32 cellular contexts compared by ENCODE assay signal in the genomic region with DNA sequence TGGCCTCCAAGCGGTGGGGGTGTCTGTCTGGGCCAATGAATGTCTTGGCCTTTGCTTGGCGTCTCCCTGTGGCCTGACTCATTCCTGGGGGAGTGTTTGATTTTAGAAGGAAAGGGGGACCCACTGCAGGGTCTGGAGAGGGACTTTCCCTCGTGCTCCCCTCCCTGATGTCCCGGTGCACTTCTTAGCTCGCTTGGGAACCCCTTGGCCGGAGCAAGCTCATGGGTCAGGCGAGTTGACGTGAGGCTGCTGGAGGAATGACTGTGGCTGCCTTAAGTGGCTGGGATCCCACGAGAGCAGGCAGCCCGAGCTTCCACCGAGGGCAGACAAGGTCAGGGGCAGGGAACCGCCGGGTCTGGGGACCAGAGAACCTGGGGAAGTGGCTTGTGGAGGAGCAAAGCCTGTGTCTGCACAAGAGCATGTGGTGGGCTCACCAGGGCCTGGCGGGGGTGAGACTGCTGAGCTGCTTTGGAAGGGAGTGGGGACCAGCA.
DNase-seq lines count a peak whose midpoint lies in the region; ATAC-seq, FAIRE-seq and TF ChIP-seq lines count a peak whose summit lies in the region.
"Had no signal": no experiment of that assay in that cellular context is flagged by ENCODE, and none has a peak within 500 bp of the region (broad histone marks: within the 10 kb centered on the region; RNA-seq: fewer than 3 reads in every experiment).

No MANE protein-coding gene starts in this region.

- no peak overlapping the region for H3K9ac ChIP-seq in kidney (ENCODE audit: low read length in 2 of 2)
- H3K9ac ChIP-seq: KMS-11 had no signal

- WGBS in stomach, 5 donors: 61 to 79% (median 71%) methylated on average over 14 of the region's 14 CpGs

- TF ChIP-seq CTCF in Peyer's patch (IDR thresholded peaks at IDR 0.05) (no peak), kidney (IDR thresholded peaks at IDR 0.05; ENCODE audit: borderline replicate concordance, extremely low read depth, insufficient read depth) (no peak), stomach (IDR thresholded peaks at IDR 0.05) (no peak), A673 (conservative IDR thresholded peaks at IDR 0.05; ENCODE audit: low read depth, low read length) (no peak)

- no peaks in the 10 kb centered on the region for H3K36me3 Mint-ChIP-seq in activated naive CD8-positive, alpha-beta T cell treated with anti-CD3 and anti-CD28 coated beads, Interleukin-2, amount 10 ng/mL, durations not matched to agents 7 days and 5 days
- H3K36me3 Mint-ChIP-seq in activated naive CD8-positive, alpha-beta T cell treated with anti-CD3 and anti-CD28 coated beads, Interleukin-2, amount 50 U/mL, for 24 hours (ENCODE audit: low read depth): no peaks in the 10 kb centered on the region
- H3K36me3 Mint-ChIP-seq: immature natural killer cell; mesothelial cell of epicardium; naive B cell; stimulated activated effector memory CD8-positive, alpha-beta T cell treated with anti-CD3 and anti-CD28 coated beads, Interleukin-12 subunit alpha, Interleukin-12 subunit beta, amount 100 ng/mL, for 72 hours had no signal

- TF ChIP-seq POLR2A in Peyer's patch (IDR thresholded peaks at IDR 0.05): no peak
- TF ChIP-seq POLR2A in stomach (IDR thresholded peaks at IDR 0.05): no peak

- H3K27me3 ChIP-seq in Peyer's patch (no peaks in the 10 kb centered on the region), stomach (peaks cover 0 to 9% (median 0%) of the 10 kb centered on the region in 3 donors), A673 (replicated peaks; ENCODE audit: insufficient read depth, low read depth, low read length, poor library complexity) (no peaks in the 10 kb centered on the region)
- H3K27me3 ChIP-seq: MG63, neutrophil, upper lobe of left lung had no signal

- H3K4me3 ChIP-seq in Peyer's patch (no peak overlapping the region), kidney (ENCODE audit: low read length in 2 of 2) (no peak overlapping the region), stomach (no peak overlapping the region), A673 (ENCODE audit: low read depth, low read length, poor library complexity, severe bottlenecking) (no peak overlapping the region)
- H3K4me3 ChIP-seq: GM12878, HAP-1, MG63, upper lobe of left lung had no signal

- H3K4me1 Mint-ChIP-seq in activated naive CD8-positive, alpha-beta T cell treated with anti-CD3 and anti-CD28 coated beads, Interleukin-2, amount 10 ng/mL, durations not matched to agents 7 days and 5 days: no peaks in the 10 kb centered on the region
- no peaks in the 10 kb centered on the region for H3K4me1 Mint-ChIP-seq in activated naive CD8-positive, alpha-beta T cell treated with anti-CD3 and anti-CD28 coated beads, Interleukin-2, amount 50 U/mL, for 24 hours
- H3K4me1 Mint-ChIP-seq: activated CD4-positive, alpha-beta T cell treated with anti-CD3 and anti-CD28 coated beads for 36 hours; immature natural killer cell; mesothelial cell of epicardium; naive B cell; stimulated activated effector memory CD8-positive, alpha-beta T cell treated with anti-CD3 and anti-CD28 coated beads, Interleukin-12 subunit alpha, Interleukin-12 subunit beta, amount 100 ng/mL, for 72 hours had no signal

- FAIRE-seq in kidney (lab: Jason Lieb, UNC): no peak
- FAIRE-seq: GM12878 had no signal

- H3K27ac Mint-ChIP-seq in activated naive CD8-positive, alpha-beta T cell treated with anti-CD3 and anti-CD28 coated beads, Interleukin-2, amount 10 ng/mL, durations not matched to agents 7 days and 5 days: no peak overlapping the region
- no peak overlapping the region for H3K27ac Mint-ChIP-seq in activated naive CD8-positive, alpha-beta T cell treated with anti-CD3 and anti-CD28 coated beads, Interleukin-2, amount 50 U/mL, for 24 hours
- H3K27ac Mint-ChIP-seq: activated CD4-positive, alpha-beta T cell treated with anti-CD3 and anti-CD28 coated beads for 36 hours; activated CD8-positive, alpha-beta T cell treated with anti-CD3 and anti-CD28 coated beads for 36 hours; immature natural killer cell; mesothelial cell of epicardium; progenitor cell of endocrine pancreas; stimulated activated effector memory CD8-positive, alpha-beta T cell treated with anti-CD3 and anti-CD28 coated beads, Interleukin-12 subunit alpha, Interleukin-12 subunit beta, amount 100 ng/mL, for 72 hours; T-helper 2 cell treated with Interferon-gamma antibody and Interleukin-4, amounts not matched to agents 5 μg/mL and 100 μg/mL, for 36 hours had no signal

- no peak overlapping the region for H3K27ac ChIP-seq in Peyer's patch
- H3K27ac ChIP-seq in kidney (ENCODE audit: low read depth in 2 of 2, low read length in 2 of 2): no peak overlapping the region
- no peak overlapping the region for H3K27ac ChIP-seq in stomach
- H3K27ac ChIP-seq in A673 (ENCODE audit: low read depth, low read length, poor library complexity, severe bottlenecking): no peak overlapping the region
- H3K27ac ChIP-seq: epithelial cell of prostate, KMS-11, neutrophil, upper lobe of left lung had no signal

- H3K9me3 ChIP-seq in Peyer's patch: no peaks in the 10 kb centered on the region
- H3K9me3 ChIP-seq in kidney (ENCODE audit: control insufficient read depth in 1 of 2, low read length in 2 of 2): no peaks in the 10 kb centered on the region
- H3K9me3 ChIP-seq in stomach: no peaks in the 10 kb centered on the region
- H3K9me3 ChIP-seq in A673 (ENCODE audit: low read depth, low read length, poor library complexity, severe bottlenecking): no peaks in the 10 kb centered on the region
- H3K9me3 ChIP-seq: HAP-1, MG63, neutrophil, upper lobe of left lung had no signal

- H3K4me1 ChIP-seq in Peyer's patch (no peaks in the 10 kb centered on the region), kidney (ENCODE audit: control insufficient read depth in 1 of 2, insufficient read depth in 1 of 2, low read depth in 1 of 2, low read length in 2 of 2) (no peaks in the 10 kb centered on the region), stomach (peaks cover 11 to 26% (median 19%) of the 10 kb centered on the region in 4 donors), A673 (ENCODE audit: insufficient read depth, low read length, poor library complexity, severe bottlenecking) (no peaks in the 10 kb centered on the region)
- H3K4me1 ChIP-seq: HAP-1, upper lobe of left lung had no signal

- no peak for ATAC-seq in activated naive CD8-positive, alpha-beta T cell treated with anti-CD3 and anti-CD28 coated beads, Interleukin-2, amount 10 ng/mL, durations not matched to agents 7 days and 5 days (ENCODE audit: low read depth)
- ATAC-seq in activated naive CD8-positive, alpha-beta T cell treated with anti-CD3 and anti-CD28 coated beads, Interleukin-2, amount 50 U/mL, for 24 hours: no peak
- no peak for ATAC-seq in HG03378 (IDR thresholded peaks at IDR 0.05; ENCODE audit: unreplicated experiment)
- ATAC-seq: activated CD4-positive, alpha-beta T cell treated with anti-CD3 and anti-CD28 coated beads for 36 hours; activated CD8-positive, alpha-beta T cell treated with anti-CD3 and anti-CD28 coated beads for 36 hours; GM12878; left lobe of liver; stimulated activated effector memory CD8-positive, alpha-beta T cell treated with anti-CD3 and anti-CD28 coated beads, Interleukin-12 subunit alpha, Interleukin-12 subunit beta, amount 100 ng/mL, for 72 hours had no signal

- no peaks in the 10 kb centered on the region for H3K9me3 Mint-ChIP-seq in activated naive CD8-positive, alpha-beta T cell treated with anti-CD3 and anti-CD28 coated beads, Interleukin-2, amount 10 ng/mL, durations not matched to agents 7 days and 5 days
- H3K9me3 Mint-ChIP-seq in activated naive CD8-positive, alpha-beta T cell treated with anti-CD3 and anti-CD28 coated beads, Interleukin-2, amount 50 U/mL, for 24 hours: no peaks in the 10 kb centered on the region
- H3K9me3 Mint-ChIP-seq: activated CD8-positive, alpha-beta T cell treated with anti-CD3 and anti-CD28 coated beads for 36 hours; immature natural killer cell; mesothelial cell of epicardium; stimulated activated effector memory CD8-positive, alpha-beta T cell treated with anti-CD3 and anti-CD28 coated beads, Interleukin-12 subunit alpha, Interleukin-12 subunit beta, amount 100 ng/mL, for 72 hours; T-helper 2 cell treated with Interferon-gamma antibody and Interleukin-4, amounts not matched to agents 5 μg/mL and 100 μg/mL, for 36 hours had no signal

- CTCF ChIA-PET in A673 (lab: Charles Lee): no interaction called here

- DNase-seq in activated naive CD8-positive, alpha-beta T cell treated with anti-CD3 and anti-CD28 coated beads, Interleukin-2, amount 10 ng/mL, durations not matched to agents 7 days and 5 days: peak; percentile 19
- no peak for DNase-seq in activated naive CD8-positive, alpha-beta T cell treated with anti-CD3 and anti-CD28 coated beads, Interleukin-2, amount 50 U/mL, for 24 hours
- DNase-seq in Peyer's patch (peak in 2 of 3 donors; percentile 38 to 43), kidney (peak; percentile 67), stomach (peak; percentile 25), A673 (ENCODE audit: low spot score) (no peak), dermis blood vessel endothelial cell (no peak)
- DNase-seq: activated CD4-positive, alpha-beta T cell treated with anti-CD3 and anti-CD28 coated beads for 36 hours; activated CD8-positive, alpha-beta T cell treated with anti-CD3 and anti-CD28 coated beads for 36 hours; amniotic stem cell; effector CD8-positive, alpha-beta T cell; immature natural killer cell; MG63; naive B cell; NCI-H1105; NCI-H187; NCI-H2171; NCI-H510A; RPMI8226; stimulated activated CD4-positive, alpha-beta T cell treated with anti-CD3 and anti-CD28 coated beads, Interleukin-15, amount 100 ng/mL, for 24 hours had no signal

- no peak for TF ChIP-seq EP300 in stomach (IDR thresholded peaks at IDR 0.05)

- no peaks in the 10 kb centered on the region for H3K27me3 Mint-ChIP-seq in activated naive CD8-positive, alpha-beta T cell treated with anti-CD3 and anti-CD28 coated beads, Interleukin-2, amount 10 ng/mL, durations not matched to agents 7 days and 5 days
- no peaks in the 10 kb centered on the region for H3K27me3 Mint-ChIP-seq in activated naive CD8-positive, alpha-beta T cell treated with anti-CD3 and anti-CD28 coated beads, Interleukin-2, amount 50 U/mL, for 24 hours
- H3K27me3 Mint-ChIP-seq: activated CD4-positive, alpha-beta T cell treated with anti-CD3 and anti-CD28 coated beads for 36 hours; activated CD8-positive, alpha-beta T cell treated with anti-CD3 and anti-CD28 coated beads for 36 hours had no signal

- POLR2A ChIA-PET in activated naive CD8-positive, alpha-beta T cell treated with anti-CD3 and anti-CD28 coated beads, Interleukin-2, amount 10 ng/mL, durations not matched to agents 7 days and 5 days (lab: Charles Lee): no interaction called here
- POLR2A ChIA-PET in A673 (lab: Charles Lee; ENCODE audit: low non-redundant PET): no interaction called here

- intact Hi-C loops in kidney (cut with DNase I): no loop called here
- intact Hi-C loops in stomach (cut with DNase I; ENCODE audit: low total_unique reads): no loop called here
- intact Hi-C loops in A673 (cut with micrococcal nuclease; ENCODE audit: unreplicated experiment): no loop called here

- no TSS peak for BruUV-seq in A673 (replicated peaks; lab: Mats Ljungman, UMichigan)

- no peak overlapping the region for H3K4me3 Mint-ChIP-seq in activated naive CD8-positive, alpha-beta T cell treated with anti-CD3 and anti-CD28 coated beads, Interleukin-2, amount 10 ng/mL, durations not matched to agents 7 days and 5 days
- H3K4me3 Mint-ChIP-seq in activated naive CD8-positive, alpha-beta T cell treated with anti-CD3 and anti-CD28 coated beads, Interleukin-2, amount 50 U/mL, for 24 hours: no peak overlapping the region
- H3K4me3 Mint-ChIP-seq: activated CD4-positive, alpha-beta T cell treated with anti-CD3 and anti-CD28 coated beads for 36 hours; activated CD8-positive, alpha-beta T cell treated with anti-CD3 and anti-CD28 coated beads for 36 hours; immature natural killer cell; mesothelial cell of epicardium; naive B cell; stimulated activated effector memory CD8-positive, alpha-beta T cell treated with anti-CD3 and anti-CD28 coated beads, Interleukin-12 subunit alpha, Interleukin-12 subunit beta, amount 100 ng/mL, for 72 hours; T-helper 2 cell treated with Interferon-gamma antibody and Interleukin-4, amounts not matched to agents 5 μg/mL and 100 μg/mL, for 36 hours had no signal

- no peaks in the 10 kb centered on the region for H3K36me3 ChIP-seq in Peyer's patch
- H3K36me3 ChIP-seq in kidney (ENCODE audit: control insufficient read depth in 1 of 2, insufficient read depth in 2 of 2, low read length in 2 of 2): no peaks in the 10 kb centered on the region
- H3K36me3 ChIP-seq in stomach: no peaks in the 10 kb centered on the region
- H3K36me3 ChIP-seq in A673 (ENCODE audit: insufficient read depth, low read length, poor library complexity, severe bottlenecking): no peaks in the 10 kb centered on the region
- H3K36me3 ChIP-seq: HAP-1, MG63, neutrophil, upper lobe of left lung had no signal

Comparison
In these comparisons a context has a peak if more than half of its experiments do, and no peak if none do; other contexts are left out.
1. DNase-seq: peak in activated naive CD8-positive, alpha-beta T cell treated with anti-CD3 and anti-CD28 coated beads, Interleukin-2, amount 10 ng/mL, durations not matched to agents 7 days and 5 days (single experiment), Peyer's patch (2 of 3), kidney (single experiment) and stomach (single experiment); none in activated naive CD8-positive, alpha-beta T cell treated with anti-CD3 and anti-CD28 coated beads, Interleukin-2, amount 50 U/mL, for 24 hours (single experiment), A673 (single experiment) and dermis blood vessel endothelial cell (single experiment).